Comparison of ENCODE assay signal across 13 cellular contexts in genomic region chr5:150642991-150643710, GRCh38. TPM values are rescaled to one million over a fixed set of nuclear protein-coding genes. Genes with fewer than 3 reads are reported as not detected.
A peak's percentile ranks its signal among the peaks of the same experiment; 100 is the strongest.
DNase-seq lines count a peak whose midpoint lies in the region; ATAC-seq and TF ChIP-seq lines count a peak whose summit lies in the region.
"Had no signal": no experiment of that assay in that cellular context is flagged by ENCODE, and none has a peak within 500 bp of the region (broad histone marks: within the 10 kb centered on the region; RNA-seq: fewer than 3 reads in every experiment).

No MANE protein-coding gene starts in this region.

- H3K27me3 Mint-ChIP-seq in immature natural killer cell (ENCODE audit: low read depth in 3 of 3), result peaks cover 2 to 5% (median 2%) of the 10 kb centered on the region in 3 donors
- H3K27me3 Mint-ChIP-seq in T-helper 17 cell, result peaks cover 18% of the 10 kb centered on the region

- H2AK5ac ChIP-seq in neuronal stem cell (ENCODE audit: low read depth, low read length), result peak overlapping the region; percentile 54

- H3K27ac Mint-ChIP-seq in immature natural killer cell (no peak overlapping the region), T-helper 17 cell (no peak overlapping the region)

- no peaks in the 10 kb centered on the region for H3K27me3 ChIP-seq in heart left ventricle
- no peaks in the 10 kb centered on the region for H3K27me3 ChIP-seq in esophagus (ENCODE audit: control insufficient read depth in 1 of 2, insufficient read depth in 2 of 2, low read length in 2 of 2)
- peaks cover 0 to 16% (median 0%) of the 10 kb centered on the region in 3 experiments for H3K27me3 ChIP-seq in neuronal stem cell (ENCODE audit: control insufficient read depth in 3 of 3, insufficient read depth in 3 of 3, low read depth in 1 of 3, low read length in 3 of 3)
- H3K27me3 ChIP-seq in uterus, result no peaks in the 10 kb centered on the region
- H3K27me3 ChIP-seq: testis had no signal

- no peak for TF ChIP-seq POLR2A in heart left ventricle (IDR thresholded peaks at IDR 0.05)
- no peak for TF ChIP-seq POLR2A in uterus (IDR thresholded peaks at IDR 0.05)

- H4K91ac ChIP-seq in neuronal stem cell (ENCODE audit: low read depth, low read length, poor library complexity), result no peak overlapping the region

- WGBS in heart left ventricle, 4 donors, result 76 to 80% (median 77%) methylated on average over 12 of the region's 12 CpGs
- 79 to 84% methylated on average over 12 of the region's 12 CpGs for WGBS in esophagus, 2 donors
- no CpG with 5 or more reads among the region's 12 CpGs for WGBS in neuronal stem cell (ENCODE audit: extremely low coverage in 2 of 2, insufficient read length in 2 of 2, insufficient replicate concordance in 1 of 2), 2 donors

- no peak for ATAC-seq in heart left ventricle
- ATAC-seq in Right ventricle myocardium superior (ENCODE audit: poor library complexity), result no peak
- no peak for ATAC-seq in T-helper 17 cell

- H3K14ac ChIP-seq in neuronal stem cell (ENCODE audit: low read length), result no peak overlapping the region

- H3K4me1 Mint-ChIP-seq in immature natural killer cell (no peaks in the 10 kb centered on the region), T-helper 17 cell (no peaks in the 10 kb centered on the region)

- H3K36me3 ChIP-seq in heart left ventricle, result peaks cover 0 to 11% (median 2%) of the 10 kb centered on the region in 9 donors
- no peaks in the 10 kb centered on the region for H3K36me3 ChIP-seq in esophagus (ENCODE audit: control insufficient read depth in 2 of 2, insufficient read depth in 2 of 2, low read length in 1 of 2)
- no peaks in the 10 kb centered on the region for H3K36me3 ChIP-seq in neuronal stem cell (replicated peaks in 1 of 2; ENCODE audit: control insufficient read depth in 2 of 2, insufficient read depth in 2 of 2, low read length in 2 of 2)
- H3K36me3 ChIP-seq in uterus, result no peaks in the 10 kb centered on the region

- peak overlapping the region; percentile 75 to 100 (median 96) for H3K27ac ChIP-seq in heart left ventricle
- peak overlapping the region; percentile 11 to 43 for H3K27ac ChIP-seq in esophagus (ENCODE audit: low read depth in 2 of 2, low read length in 1 of 2)
- H3K27ac ChIP-seq in neuronal stem cell (replicated peaks; ENCODE audit: low read length), result no peak overlapping the region
- H3K27ac ChIP-seq in uterus, result peak overlapping the region; percentile 94

- H4K8ac ChIP-seq in neuronal stem cell (ENCODE audit: low read depth, low read length), result no peak overlapping the region

- H2AFZ ChIP-seq in neuronal stem cell (ENCODE audit: low read length), result peak overlapping the region; percentile 58

- TF ChIP-seq CTCF in heart left ventricle (IDR thresholded peaks at IDR 0.05) (no peak), uterus (IDR thresholded peaks at IDR 0.05) (no peak)

- no peak overlapping the region for H2BK12ac ChIP-seq in neuronal stem cell (ENCODE audit: low read length)

- no peak overlapping the region for H2BK120ac ChIP-seq in neuronal stem cell (ENCODE audit: low read depth, low read length)

- intact Hi-C loops in heart left ventricle (cut with DNase I) (loop anchor here in 2 of 10 donors (2.0 to 5.0 kb wide), 2 partner anchors 16 to 41 kb away; no protein-coding TSS in a partner anchor), Right ventricle myocardium superior (cut with DNase I) (no loop called here), uterus (cut with DNase I; ENCODE audit: low total_unique reads) (no loop called here)

- H2BK5ac ChIP-seq in neuronal stem cell (ENCODE audit: low read length), result no peak overlapping the region

- H3K9me3 ChIP-seq in heart left ventricle (no peaks in the 10 kb centered on the region), esophagus (ENCODE audit: control insufficient read depth in 2 of 2, insufficient read depth in 1 of 2, low read depth in 1 of 2, low read length in 1 of 2) (no peaks in the 10 kb centered on the region), neuronal stem cell (replicated peaks in 1 of 2; ENCODE audit: control insufficient read depth in 2 of 2, insufficient read depth in 1 of 2, low read depth in 1 of 2, low read length in 2 of 2) (no peaks in the 10 kb centered on the region), uterus (no peaks in the 10 kb centered on the region), T-helper 17 cell (ENCODE audit: control insufficient read depth, low read length, poor library complexity, severe bottlenecking) (no peaks in the 10 kb centered on the region)
- H3K9me3 ChIP-seq: testis had no signal

- H3K79me1 ChIP-seq in neuronal stem cell (ENCODE audit: low read depth, low read length), result no peaks in the 10 kb centered on the region

- H3K36me3 Mint-ChIP-seq in immature natural killer cell (no peaks in the 10 kb centered on the region), T-helper 17 cell (ENCODE audit: low read depth) (no peaks in the 10 kb centered on the region)

- no peaks in the 10 kb centered on the region for H3K9me3 Mint-ChIP-seq in immature natural killer cell
- H3K9me3 Mint-ChIP-seq: neural crest cell had no signal

- H3K4me3 ChIP-seq in heart left ventricle, result peak overlapping the region in 10 of 12 donors; percentile 9 to 70 (median 52)
- H3K4me3 ChIP-seq in esophagus (ENCODE audit: low read depth in 1 of 2, low read length in 2 of 2), result no peak overlapping the region
- no peak overlapping the region for H3K4me3 ChIP-seq in neuronal stem cell (ENCODE audit: low read length in 2 of 2)
- no peak overlapping the region for H3K4me3 ChIP-seq in uterus

- H3K23ac ChIP-seq in neuronal stem cell (ENCODE audit: low read depth, low read length, poor library complexity), result no peak overlapping the region

- H3K4ac ChIP-seq in neuronal stem cell (ENCODE audit: low read length), result no peak overlapping the region

- H3K18ac ChIP-seq in neuronal stem cell (ENCODE audit: low read length), result peak overlapping the region; percentile 66

- H2BK15ac ChIP-seq in neuronal stem cell (ENCODE audit: low read length), result no peak overlapping the region

- no peak overlapping the region for H3K9ac ChIP-seq in neuronal stem cell (ENCODE audit: low read depth, low read length, poor library complexity)

- DNase-seq in heart left ventricle (peak in 2 of 5 donors; percentile 19 to 26), Right ventricle myocardium superior (no peak), neuronal stem cell (ENCODE audit: low spot score) (no peak), uterus (no peak), LoVo (ENCODE audit: low spot score) (no peak), immature natural killer cell (no peak), T-helper 17 cell (no peak)
- DNase-seq: activated T-cell treated with anti-CD3 and anti-CD28 coated beads, Interleukin-2, amount 50 U/mL, for 1 hour; NCI-H1930; stimulated activated CD4-positive, alpha-beta T cell treated with anti-CD3 and anti-CD28 coated beads, Interleukin-2, amount 100 ng/mL, for 48 hours had no signal

- no peak overlapping the region for H3K4me2 ChIP-seq in neuronal stem cell (ENCODE audit: insufficient read depth, low read length, poor library complexity, severe bottlenecking)

- H3K4me3 Mint-ChIP-seq in immature natural killer cell (no peak overlapping the region), T-helper 17 cell (no peak overlapping the region)
- H3K4me3 Mint-ChIP-seq: neural crest cell had no signal

- H3K4me1 ChIP-seq in heart left ventricle (peaks cover 43 to 100% (median 94%) of the 10 kb centered on the region in 12 donors), esophagus (ENCODE audit: control insufficient read depth in 2 of 2, insufficient read depth in 2 of 2, low read length in 1 of 2) (peaks cover 16 to 29% of the 10 kb centered on the region in 2 donors), neuronal stem cell (ENCODE audit: control insufficient read depth in 2 of 2, insufficient read depth in 1 of 2, low read depth in 1 of 2, low read length in 2 of 2) (peaks cover 29 to 52% of the 10 kb centered on the region in 2 donors), uterus (peaks cover 43 to 60% of the 10 kb centered on the region in 2 donors)

RNA-seq across cellular contexts. Expression of gene SYNPO, which starts 2.7 kb away (rescaled TPM):
- total RNA-seq in heart left ventricle (100 to 1,000 TPM; 444 to 782 (median 590) TPM), Right ventricle myocardium superior (645 TPM), uterus (100 to 1,000 TPM in 1 of 4 donors, 10 to 100 TPM in 1, 1 to 10 TPM in 2; 3.6 to 146 (median 10.6) TPM), T-helper 17 cell (1 to 10 TPM in 1 of 2 donors, not detected in 1; 1.5 TPM)
- polyA plus RNA-seq in heart left ventricle (100 to 1,000 TPM; 304 to 791 TPM), esophagus (1 to 10 TPM; 4.3 to 5.0 TPM), immature natural killer cell (not detected)
- polyA plus RNA-seq in neuronal stem cell (2013, experiment 1 of 2), result 3.8 TPM
- polyA plus RNA-seq in neuronal stem cell (2013, experiment 2 of 2), result 3.2 TPM

RNA-seq across cellular contexts. Expression of gene MYOZ3, which starts 17.9 kb away (rescaled TPM):
- 10 to 100 TPM in 1 of 9 donors, 1 to 10 TPM in 8; 1.8 to 10.2 (median 5.1) TPM for total RNA-seq in heart left ventricle
- polyA plus RNA-seq in heart left ventricle, result 1 to 10 TPM; 1.2 to 4.6 TPM
- total RNA-seq in Right ventricle myocardium superior, result 4.0 TPM
- polyA plus RNA-seq in esophagus, result under 1 TPM; 0.05 to 0.24 TPM
- polyA plus RNA-seq in neuronal stem cell (2013, experiment 1 of 2), result 0.57 TPM
- 0.47 TPM for polyA plus RNA-seq in neuronal stem cell (2013, experiment 2 of 2)
- total RNA-seq in uterus, result 10 to 100 TPM in 1 of 4 donors, 1 to 10 TPM in 2, not detected in 1; 3.2 to 69.1 (median 3.4) TPM
- polyA plus RNA-seq in immature natural killer cell, result not detected
- total RNA-seq in T-helper 17 cell, result not detected

RNA-seq across cellular contexts. Expression of gene RBM22, which starts 57.7 kb away (rescaled TPM):
- 10 to 100 TPM; 23.5 to 42.3 (median 28.0) TPM for total RNA-seq in heart left ventricle
- 10 to 100 TPM; 19.2 to 24.6 TPM for polyA plus RNA-seq in heart left ventricle
- 26.9 TPM for total RNA-seq in Right ventricle myocardium superior
- polyA plus RNA-seq in esophagus, result 10 to 100 TPM; 16.2 to 18.4 TPM
- 47.8 TPM for polyA plus RNA-seq in neuronal stem cell (2013, experiment 1 of 2)
- 48.0 TPM for polyA plus RNA-seq in neuronal stem cell (2013, experiment 2 of 2)
- 10 to 100 TPM; 38.2 to 58.4 (median 43.2) TPM for total RNA-seq in uterus
- 10 to 100 TPM; 52.9 to 73.3 (median 62.9) TPM for polyA plus RNA-seq in immature natural killer cell
- total RNA-seq in T-helper 17 cell, result 100 to 1,000 TPM in 1 of 2 donors, 10 to 100 TPM in 1; 96.0 to 105 TPM

Comparison
In these comparisons a context has a peak if more than half of its experiments do, and no peak if none do; other contexts are left out.
1. H3K4me3 ChIP-seq: peak in heart left ventricle (10 of 12); none in esophagus (0 of 2), neuronal stem cell (0 of 2) and uterus (0 of 2).